ENCODE assay signal across 31 cellular contexts in genomic region chr20:55882286-55882685, GRCh38.
"Had no signal": no experiment of that assay in that cellular context is flagged by ENCODE, and none has a peak within 500 bp of the region (broad histone marks: within the 10 kb centered on the region; RNA-seq: fewer than 3 reads in every experiment).

No MANE protein-coding gene starts in this region.

- H3K4me3 Mint-ChIP-seq: natural killer cell; nephron; neural progenitor cell; stimulated activated memory B cell treated with anti-CD40 and anti-IgM and Interleukin-4, amounts not matched to agents 10 μg/mL and 1 μg/mL and 100 μg/mL, for 72 hours; stimulated activated naive CD8-positive, alpha-beta T cell treated with anti-CD3 and anti-CD28 coated beads, Interleukin-15, amount 100 ng/mL, for 72 hours; type B pancreatic cell had no signal

- H3K27me3 ChIP-seq: neural progenitor cell, ovary, spleen, suprapubic skin, testis, tibial artery, transverse colon, upper lobe of right lung, uterus had no signal

- H3K9me3 Mint-ChIP-seq: neural progenitor cell had no signal

- H3K9me3 ChIP-seq: ovary, psoas muscle, suprapubic skin, testis, tibial artery, transverse colon, upper lobe of right lung, uterus had no signal

- DNase-seq: natural killer cell; occipital lobe; ovary; posterior cingulate gyrus; psoas muscle; right cardiac atrium; spleen; stimulated activated CD4-positive, alpha-beta T cell treated with anti-CD3 and anti-CD28 coated beads, Interleukin-12 subunit alpha, Interleukin-12 subunit beta, amount 100 ng/mL, for 4 hours; stimulated activated CD4-positive, alpha-beta T cell treated with anti-CD3 and anti-CD28 coated beads, Interleukin-1b, Interleukin-23, amount 100 ng/mL, for 48 hours; stimulated activated CD4-positive, alpha-beta T cell treated with anti-CD3 and anti-CD28 coated beads, Interleukin-4, amount 100 ng/mL, for 1 hour; stimulated activated CD4-positive, alpha-beta T cell treated with anti-CD3 and anti-CD28 coated beads, Interleukin-4, amount 100 ng/mL, for 4 hours; stimulated activated CD8-positive, alpha-beta memory T cell treated with anti-CD3 and anti-CD28 coated beads, Interleukin-4, amount 100 ng/mL, for 48 hours; stimulated activated naive CD4-positive, alpha-beta T cell; stimulated activated naive CD8-positive, alpha-beta T cell treated with anti-CD3 and anti-CD28 coated beads, Interleukin-15, amount 100 ng/mL, for 72 hours; stimulated activated naive CD8-positive, alpha-beta T cell treated with anti-CD3 and anti-CD28 coated beads, Interleukin-15, Interleukin-2, amounts not matched to agents 100 U/mL and 50 U/mL, for 24 hours; substantia nigra; testis; tibial artery; upper lobe of right lung; uterus had no signal

- H3K36me3 Mint-ChIP-seq: natural killer cell; neural progenitor cell; stimulated activated memory B cell treated with anti-CD40 and anti-IgM and Interleukin-4, amounts not matched to agents 10 μg/mL and 1 μg/mL and 100 μg/mL, for 72 hours; type B pancreatic cell had no signal

- ATAC-seq: natural killer cell; psoas muscle; right cardiac atrium; sciatic nerve; stimulated activated memory B cell treated with anti-CD40 and anti-IgM and Interleukin-4, amounts not matched to agents 10 μg/mL and 1 μg/mL and 100 μg/mL, for 72 hours; stimulated activated naive CD8-positive, alpha-beta T cell treated with anti-CD3 and anti-CD28 coated beads, Interleukin-15, amount 100 ng/mL, for 72 hours; stimulated activated naive CD8-positive, alpha-beta T cell treated with anti-CD3 and anti-CD28 coated beads, Interleukin-15, Interleukin-2, amounts not matched to agents 100 U/mL and 50 U/mL, for 24 hours; upper lobe of right lung had no signal

- H3K27ac ChIP-seq: neural progenitor cell, ovary, parathyroid adenoma, psoas muscle, skin epidermis, spleen, suprapubic skin, testis, tibial artery, transverse colon, upper lobe of right lung, uterus had no signal

- H3K4me1 ChIP-seq: neural progenitor cell, parathyroid adenoma, psoas muscle, spleen, testis, tibial artery, upper lobe of right lung, uterus had no signal

- H3K36me3 ChIP-seq: neural progenitor cell, ovary, spleen, suprapubic skin, tibial artery, transverse colon, upper lobe of right lung, uterus had no signal

- H3K27me3 Mint-ChIP-seq: progenitor cell of endocrine pancreas; stimulated activated memory B cell treated with anti-CD40 and anti-IgM and Interleukin-4, amounts not matched to agents 10 μg/mL and 1 μg/mL and 100 μg/mL, for 72 hours; stimulated activated naive CD8-positive, alpha-beta T cell treated with anti-CD3 and anti-CD28 coated beads, Interleukin-15, amount 100 ng/mL, for 72 hours; type B pancreatic cell had no signal

- H3K4me1 Mint-ChIP-seq: natural killer cell; nephron; neural progenitor cell; stimulated activated memory B cell treated with anti-CD40 and anti-IgM and Interleukin-4, amounts not matched to agents 10 μg/mL and 1 μg/mL and 100 μg/mL, for 72 hours; stimulated activated naive CD8-positive, alpha-beta T cell treated with anti-CD3 and anti-CD28 coated beads, Interleukin-15, amount 100 ng/mL, for 72 hours had no signal

- H3K27ac Mint-ChIP-seq: natural killer cell; neural progenitor cell; progenitor cell of endocrine pancreas; stimulated activated memory B cell treated with anti-CD40 and anti-IgM and Interleukin-4, amounts not matched to agents 10 μg/mL and 1 μg/mL and 100 μg/mL, for 72 hours; stimulated activated naive CD8-positive, alpha-beta T cell treated with anti-CD3 and anti-CD28 coated beads, Interleukin-15, amount 100 ng/mL, for 72 hours; type B pancreatic cell had no signal

- H3K4me3 ChIP-seq: neural progenitor cell, ovary, psoas muscle, skin epidermis, smooth muscle cell, spleen, suprapubic skin, testis, tibial artery, transverse colon, upper lobe of right lung, uterus had no signal
